ENCODE assay signal across 19 cellular contexts in genomic region chr13:46475586-46475991, GRCh38.
DNase-seq lines count a peak whose midpoint lies in the region; ATAC-seq, FAIRE-seq and TF ChIP-seq lines count a peak whose summit lies in the region.
"Had no signal": no experiment of that assay in that cellular context is flagged by ENCODE, and none has a peak within 500 bp of the region (broad histone marks: within the 10 kb centered on the region; RNA-seq: fewer than 3 reads in every experiment).

No MANE protein-coding gene starts in this region.

- POLR2A ChIA-PET in CD8-positive, alpha-beta memory T cell (lab: Charles Lee): no interaction called here

- no peaks in the 10 kb centered on the region for H3K9me3 Mint-ChIP-seq in activated CD4-positive, alpha-beta T cell treated with anti-CD3 and anti-CD28 coated beads, Interleukin-2, amount 10 ng/mL, durations not matched to agents 24 days and 14 days
- no peaks in the 10 kb centered on the region for H3K9me3 Mint-ChIP-seq in type B pancreatic cell
- no peaks in the 10 kb centered on the region for H3K9me3 Mint-ChIP-seq in CD8-positive, alpha-beta memory T cell
- H3K9me3 Mint-ChIP-seq: activated naive CD4-positive, alpha-beta T cell treated with anti-CD3 and anti-CD28 coated beads for 36 hours had no signal

- no peak overlapping the region for H3K4me3 ChIP-seq in CD8-positive, alpha-beta memory T cell (ENCODE audit: low read length)
- H3K4me3 ChIP-seq: A549, breast epithelium, thoracic aorta had no signal

- no peak overlapping the region for H3K27ac ChIP-seq in CD8-positive, alpha-beta memory T cell (ENCODE audit: low read depth, low read length)
- H3K27ac ChIP-seq: A549, thoracic aorta had no signal

- H3K9me3 ChIP-seq in CD8-positive, alpha-beta memory T cell (ENCODE audit: low read length): no peaks in the 10 kb centered on the region
- H3K9me3 ChIP-seq: A549, breast epithelium, thoracic aorta had no signal

- DNase-seq in activated CD4-positive, alpha-beta T cell treated with anti-CD3 and anti-CD28 coated beads, Interleukin-2, amount 10 ng/mL, durations not matched to agents 24 days and 14 days: peak; percentile 45
- DNase-seq in activated CD4-positive, alpha-beta T cell treated with anti-CD3 and anti-CD28 coated beads, Interleukin-2, amount 50 U/mL, for 48 hours: no peak
- DNase-seq in astrocyte of the hippocampus (ENCODE audit: low read depth, low spot score) (peak; percentile 24), foreskin melanocyte (peak; percentile 91), urothelium cell line (ENCODE audit: low spot score) (peak; percentile 6), type B pancreatic cell (ENCODE audit: extremely low spot score, unreplicated experiment) (no peak)
- no peak for DNase-seq in CD8-positive, alpha-beta memory T cell
- DNase-seq: activated CD8-positive, alpha-beta memory T cell treated with anti-CD3 and anti-CD28 coated beads, Interleukin-2, amount 50 U/mL, for 48 hours; activated naive CD4-positive, alpha-beta T cell treated with anti-CD3 and anti-CD28 coated beads for 36 hours; COR-L47; NCI-H1930; T-helper 1 cell had no signal

- no peak for TF ChIP-seq CTCF in type B pancreatic cell (conservative IDR thresholded peaks at IDR 0.05)

- no peaks in the 10 kb centered on the region for H3K27me3 ChIP-seq in CD8-positive, alpha-beta memory T cell (ENCODE audit: insufficient read depth, low read length, poor library complexity, severe bottlenecking)
- H3K27me3 ChIP-seq: breast epithelium had no signal

- no peaks in the 10 kb centered on the region for H3K36me3 Mint-ChIP-seq in activated CD4-positive, alpha-beta T cell treated with anti-CD3 and anti-CD28 coated beads, Interleukin-2, amount 10 ng/mL, durations not matched to agents 24 days and 14 days (ENCODE audit: low read depth)
- H3K36me3 Mint-ChIP-seq in type B pancreatic cell: no peaks in the 10 kb centered on the region
- H3K36me3 Mint-ChIP-seq in CD8-positive, alpha-beta memory T cell: no peaks in the 10 kb centered on the region

- H3K36me3 ChIP-seq in CD8-positive, alpha-beta memory T cell (ENCODE audit: insufficient read depth, low read length): no peaks in the 10 kb centered on the region
- H3K36me3 ChIP-seq: breast epithelium, thoracic aorta had no signal

- no peak overlapping the region for H3K4me3 Mint-ChIP-seq in activated CD4-positive, alpha-beta T cell treated with anti-CD3 and anti-CD28 coated beads, Interleukin-2, amount 10 ng/mL, durations not matched to agents 24 days and 14 days
- no peak overlapping the region for H3K4me3 Mint-ChIP-seq in type B pancreatic cell
- no peak overlapping the region for H3K4me3 Mint-ChIP-seq in CD8-positive, alpha-beta memory T cell
- H3K4me3 Mint-ChIP-seq: activated naive CD4-positive, alpha-beta T cell treated with anti-CD3 and anti-CD28 coated beads for 36 hours had no signal

- no peak overlapping the region for H3K27ac Mint-ChIP-seq in activated CD4-positive, alpha-beta T cell treated with anti-CD3 and anti-CD28 coated beads, Interleukin-2, amount 10 ng/mL, durations not matched to agents 24 days and 14 days
- H3K27ac Mint-ChIP-seq in type B pancreatic cell: no peak overlapping the region
- H3K27ac Mint-ChIP-seq in CD8-positive, alpha-beta memory T cell: no peak overlapping the region
- H3K27ac Mint-ChIP-seq: activated naive CD4-positive, alpha-beta T cell treated with anti-CD3 and anti-CD28 coated beads for 36 hours; progenitor cell of endocrine pancreas had no signal

- ATAC-seq in HG03354 (IDR thresholded peaks at IDR 0.05; ENCODE audit: poor library complexity, severe bottlenecking, unreplicated experiment): no peak
- ATAC-seq: A549; activated CD4-positive, CD25-positive, alpha-beta regulatory T cell treated with anti-CD3 and anti-CD28 coated beads, Interleukin-2, amount 50 U/mL, for 24 hours; Panc1 had no signal

- CTCF ChIA-PET in CD8-positive, alpha-beta memory T cell (lab: Charles Lee): no interaction called here

- no peaks in the 10 kb centered on the region for H3K27me3 Mint-ChIP-seq in activated CD4-positive, alpha-beta T cell treated with anti-CD3 and anti-CD28 coated beads, Interleukin-2, amount 10 ng/mL, durations not matched to agents 24 days and 14 days
- no peaks in the 10 kb centered on the region for H3K27me3 Mint-ChIP-seq in type B pancreatic cell
- H3K27me3 Mint-ChIP-seq in CD8-positive, alpha-beta memory T cell: peaks cover 2 to 15% of the 10 kb centered on the region in 2 donors
- H3K27me3 Mint-ChIP-seq: progenitor cell of endocrine pancreas had no signal

- H3K4me1 Mint-ChIP-seq in activated CD4-positive, alpha-beta T cell treated with anti-CD3 and anti-CD28 coated beads, Interleukin-2, amount 10 ng/mL, durations not matched to agents 24 days and 14 days: no peaks in the 10 kb centered on the region
- H3K4me1 Mint-ChIP-seq in type B pancreatic cell (ENCODE audit: unreplicated experiment): no peaks in the 10 kb centered on the region
- H3K4me1 Mint-ChIP-seq in CD8-positive, alpha-beta memory T cell: no peaks in the 10 kb centered on the region

- FAIRE-seq in urothelium cell line (lab: Jason Lieb, UNC): no peak
- FAIRE-seq: A549 had no signal

- H3K4me1 ChIP-seq in CD8-positive, alpha-beta memory T cell (ENCODE audit: insufficient read depth, low read length): no peaks in the 10 kb centered on the region
- H3K4me1 ChIP-seq: A549, breast epithelium had no signal

- intact Hi-C loops in activated CD4-positive, alpha-beta T cell treated with anti-CD3 and anti-CD28 coated beads, Interleukin-2, amount 10 ng/mL, durations not matched to agents 24 days and 14 days (cut with micrococcal nuclease): no loop called here

Comparison
In these comparisons a context has a peak if more than half of its experiments do, and no peak if none do; other contexts are left out.
1. DNase-seq: peak in activated CD4-positive, alpha-beta T cell treated with anti-CD3 and anti-CD28 coated beads, Interleukin-2, amount 10 ng/mL, durations not matched to agents 24 days and 14 days (single experiment), astrocyte of the hippocampus (single experiment), foreskin melanocyte (single experiment) and urothelium cell line (single experiment); none in activated CD4-positive, alpha-beta T cell treated with anti-CD3 and anti-CD28 coated beads, Interleukin-2, amount 50 U/mL, for 48 hours (0 of 2), type B pancreatic cell (single experiment) and CD8-positive, alpha-beta memory T cell (0 of 5).